18 cellular contexts compared by ENCODE assay signal in the genomic region with DNA sequence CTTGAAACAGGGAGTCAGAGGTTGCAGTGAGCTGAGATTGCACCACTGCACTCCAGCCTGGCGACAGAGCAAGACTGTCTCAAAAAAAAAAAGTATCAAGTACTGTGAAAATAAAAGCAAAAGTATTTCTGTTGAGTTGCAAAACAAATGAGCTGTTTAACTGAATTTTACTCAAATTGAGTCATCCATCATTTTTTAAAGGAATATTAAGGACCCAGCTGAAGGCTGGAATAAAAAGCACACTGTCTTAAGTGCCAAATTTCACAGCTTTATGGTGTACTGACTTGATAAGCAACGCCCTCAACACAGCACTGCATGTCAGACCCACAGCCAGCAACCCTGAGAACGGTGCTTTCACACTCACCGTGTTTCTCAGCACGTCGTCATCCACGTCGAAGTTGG. TPM values are rescaled to one million over a fixed set of nuclear protein-coding genes. Genes with fewer than 3 reads are reported as not detected.
A peak's percentile ranks its signal among the peaks of the same experiment; 100 is the strongest.
DNase-seq lines count a peak whose midpoint lies in the region; TF ChIP-seq lines count a peak whose summit lies in the region.
"Had no signal": no experiment of that assay in that cellular context is flagged by ENCODE, and none has a peak within 500 bp of the region (broad histone marks: within the 10 kb centered on the region; RNA-seq: fewer than 3 reads in every experiment).

No MANE protein-coding gene starts in this region.

- H2AK5ac ChIP-seq in mesenchymal stem cell (ENCODE audit: low read length, severe bottlenecking) = no peak overlapping the region

- H3K4me1 ChIP-seq in mesenchymal stem cell (ENCODE audit: control insufficient read depth, insufficient read depth, low read depth, low read length) = no peaks in the 10 kb centered on the region
- H3K4me1 ChIP-seq: A549 had no signal

- H2BK5ac ChIP-seq in mesenchymal stem cell (ENCODE audit: low read depth, low read length, poor library complexity, severe bottlenecking) = no peak overlapping the region

- POLR2A ChIA-PET in BJ (lab: Charles Lee) = no interaction called here

- no peak overlapping the region for H3K4me2 ChIP-seq in mesenchymal stem cell (ENCODE audit: low read length, poor library complexity, severe bottlenecking)
- H3K4me2 ChIP-seq: A549 had no signal

- no peak overlapping the region for H3K23ac ChIP-seq in mesenchymal stem cell (ENCODE audit: low read length in 2 of 2)

- H3K79me1 ChIP-seq in mesenchymal stem cell (replicated peaks; ENCODE audit: low read length, poor library complexity, severe bottlenecking) = peaks cover 56% of the 10 kb centered on the region

- H3K27me3 ChIP-seq in BJ (ENCODE audit: control insufficient read depth, insufficient read depth, low read length) (no peaks in the 10 kb centered on the region), mesenchymal stem cell (ENCODE audit: control insufficient read depth in 1 of 2, insufficient read depth in 1 of 2, low read length in 2 of 2) (no peaks in the 10 kb centered on the region)

- no peak overlapping the region for H3K18ac ChIP-seq in mesenchymal stem cell (ENCODE audit: low read depth in 1 of 2, low read length in 2 of 2)

- H3K9ac ChIP-seq in mesenchymal stem cell (ENCODE audit: low read length) = no peak overlapping the region

- WGBS in mesenchymal stem cell = 94% methylated on average over 8 of the region's 8 CpGs

- H3K4me3 ChIP-seq in BJ (ENCODE audit: low read depth, low read length) (no peak overlapping the region), mesenchymal stem cell (ENCODE audit: insufficient read depth in 1 of 2, low read depth in 1 of 2, low read length in 2 of 2) (no peak overlapping the region)
- H3K4me3 ChIP-seq: A549 had no signal

- no peaks in the 10 kb centered on the region for H3K9me3 ChIP-seq in mesenchymal stem cell (ENCODE audit: control insufficient read depth, low read length)
- H3K9me3 ChIP-seq: A549 had no signal

- no peak overlapping the region for H3K27ac ChIP-seq in mesenchymal stem cell (ENCODE audit: low read length, poor library complexity, severe bottlenecking)
- H3K27ac ChIP-seq: A549, HL-60 had no signal

- no peak for TF ChIP-seq CTCF in BJ (IDR thresholded peaks at IDR 0.05; ENCODE audit: insufficient read depth, low read depth, low read length)

- CTCF ChIA-PET in BJ (lab: Yijun Ruan, JAX) = interaction anchor here (0.6 to 1.6 kb wide), 2 partner anchors 21 to 286 kb away, joined by 3 to 5 read pairs; no protein-coding TSS in a partner anchor

- no peak overlapping the region for H4K91ac ChIP-seq in mesenchymal stem cell (ENCODE audit: low read length)

- no peak overlapping the region for H3K4ac ChIP-seq in mesenchymal stem cell (ENCODE audit: low read depth in 1 of 2, low read length in 2 of 2)

- H3K14ac ChIP-seq in mesenchymal stem cell (ENCODE audit: low read length in 2 of 2) = no peak overlapping the region

- no peak overlapping the region for H2BK15ac ChIP-seq in mesenchymal stem cell (ENCODE audit: low read depth, poor library complexity, severe bottlenecking)

- no peak overlapping the region for H4K8ac ChIP-seq in mesenchymal stem cell (ENCODE audit: low read length)

- no peak overlapping the region for H2AFZ ChIP-seq in mesenchymal stem cell (ENCODE audit: low read depth, low read length)

- DNase-seq in BJ (ENCODE audit: low read depth) = peak; percentile 8
- DNase-seq in amniotic epithelial cell (ENCODE audit: low read depth) = peak; percentile 47
- DNase-seq in fibroblast of the conjunctiva (ENCODE audit: low read depth) = peak; percentile 8
- peak; percentile 15 for DNase-seq in mesenchymal stem cell
- no peak for DNase-seq in dermis blood vessel endothelial cell
- no peak for DNase-seq in NCI-H2081 treated with DMSO at 0.1 percent for 48 hours (lab: John Stamatoyannopoulos, UW)
- no peak for DNase-seq in GDM1 (lab: John Stamatoyannopoulos, UW)
- DNase-seq: Calu3; CD4-positive, alpha-beta T cell; DMS79; HCEC 1CT; KBM-7; NCI-H1092 treated with DMSO at 0.1 percent for 48 hours; NCI-H1694 treated with DMSO at 0.1 percent for 48 hours; NCI-H446 treated with DMSO at 0.1 percent for 48 hours; NCI-H774 had no signal

- H3K36me3 ChIP-seq in BJ (ENCODE audit: control insufficient read depth, insufficient read depth, low read length) (peaks cover 28% of the 10 kb centered on the region), mesenchymal stem cell (ENCODE audit: control insufficient read depth in 1 of 2, insufficient read depth in 2 of 2, low read depth in 1 of 2, low read length in 2 of 2) (peaks cover 89 to 95% of the 10 kb centered on the region in 2 experiments)

- no peak overlapping the region for H2BK120ac ChIP-seq in mesenchymal stem cell (ENCODE audit: low read depth, low read length)

- no peak overlapping the region for H2BK12ac ChIP-seq in mesenchymal stem cell (ENCODE audit: low read length in 2 of 2)

RNA-seq across cellular contexts. Expression of gene AMN, which starts 57.9 kb away (rescaled TPM):
- 0.04 and 0.17 TPM in 2 replicates for polyA plus RNA-seq in BJ (2011; rRNA removed)
- polyA minus RNA-seq in BJ (2011; rRNA and poly(A)+ RNA removed) = 0.28 TPM in 1 of 2 replicates, not detected in the other
- 0.14 TPM for polyA plus RNA-seq in mesenchymal stem cell (2013, experiment 1 of 2)
- polyA plus RNA-seq in mesenchymal stem cell (2013, experiment 2 of 2) = 0.12 TPM
- total RNA-seq in dermis blood vessel endothelial cell = 0.19 TPM in 1 of 2 replicates, not detected in the other

Comparison
In these comparisons a context has a peak if more than half of its experiments do, and no peak if none do; other contexts are left out.
1. DNase-seq: peak in BJ (single experiment), amniotic epithelial cell (single experiment), fibroblast of the conjunctiva (single experiment) and mesenchymal stem cell (single experiment); none in dermis blood vessel endothelial cell (single experiment), NCI-H2081 treated with DMSO at 0.1 percent for 48 hours (single experiment) and GDM1 (single experiment).